11 cellular contexts compared by ENCODE assay signal in the genomic region with DNA sequence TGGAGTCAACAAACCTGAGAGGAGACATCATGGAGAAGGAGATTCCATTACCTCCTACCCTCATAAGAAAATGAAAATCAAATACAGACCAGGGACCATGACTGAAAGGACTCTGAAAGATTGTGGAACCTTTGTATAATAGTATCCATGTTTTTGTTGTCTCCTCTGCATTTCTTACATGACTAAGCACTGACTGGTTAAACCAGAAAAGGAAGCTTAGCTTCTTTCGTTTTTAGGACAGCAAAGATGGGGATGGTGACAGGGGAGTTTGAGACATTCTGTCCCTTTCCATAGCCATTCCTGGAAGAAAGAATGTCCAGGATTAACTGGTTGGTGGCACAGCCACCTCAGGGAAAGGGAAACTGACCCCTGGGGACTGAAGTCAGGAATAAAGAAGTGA. TPM values are rescaled to one million over a fixed set of nuclear protein-coding genes. Genes with fewer than 3 reads are reported as not detected.
DNase-seq lines count a peak whose midpoint lies in the region; ATAC-seq and TF ChIP-seq lines count a peak whose summit lies in the region.
"Had no signal": no experiment of that assay in that cellular context is flagged by ENCODE, and none has a peak within 500 bp of the region (broad histone marks: within the 10 kb centered on the region; RNA-seq: fewer than 3 reads in every experiment).

No MANE protein-coding gene starts in this region.

- H3K27ac Mint-ChIP-seq in HFFc6 = peak overlapping the region; percentile 96
- H3K27ac Mint-ChIP-seq in activated CD8-positive, alpha-beta T cell treated with anti-CD3 and anti-CD28 coated beads, Interleukin-2, amount 10 ng/mL, durations not matched to agents 7 days and 5 days = no peak overlapping the region
- H3K27ac Mint-ChIP-seq: activated CD4-positive, alpha-beta memory T cell treated with anti-CD3 and anti-CD28 coated beads for 36 hours had no signal

- TF ChIP-seq POLR2A in testis (IDR thresholded peaks at IDR 0.05) = no peak

- 45 to 65% methylated on average over 1 of the region's 1 CpG for whole genome bisulfite sequencing in testis, 2 donors

- H3K9me3 ChIP-seq in SJSA1 (replicated peaks) = no peaks in the 10 kb centered on the region
- no peaks in the 10 kb centered on the region for H3K9me3 ChIP-seq in thoracic aorta
- no peaks in the 10 kb centered on the region for H3K9me3 ChIP-seq in testis

- H3K27me3 Mint-ChIP-seq in HFFc6 (ENCODE audit: insufficient read depth) = no peaks in the 10 kb centered on the region; the same call in 1 of the 2 replicates
- peaks cover 1% of the 10 kb centered on the region for H3K27me3 Mint-ChIP-seq in activated CD8-positive, alpha-beta T cell treated with anti-CD3 and anti-CD28 coated beads, Interleukin-2, amount 10 ng/mL, durations not matched to agents 7 days and 5 days (ENCODE audit: low read depth)
- H3K27me3 Mint-ChIP-seq: activated CD4-positive, alpha-beta memory T cell treated with anti-CD3 and anti-CD28 coated beads for 36 hours had no signal

- intact Hi-C loops in testis (cut with DNase I; ENCODE audit: low total_unique reads) = no loop called here

- in situ Hi-C loops in GM13976 (cut with MboI; ENCODE audit: low sequenced_read_pairs, unreplicated experiment) = no loop called here

- H3K27me3 ChIP-seq in SJSA1 (replicated peaks) = no peaks in the 10 kb centered on the region
- H3K27me3 ChIP-seq in foreskin keratinocyte = no peaks in the 10 kb centered on the region
- H3K27me3 ChIP-seq in thoracic aorta (replicated peaks; ENCODE audit: insufficient read depth) = no peaks in the 10 kb centered on the region
- no peaks in the 10 kb centered on the region for H3K27me3 ChIP-seq in testis

- ATAC-seq in foreskin keratinocyte (peak; percentile 88), thoracic aorta (ENCODE audit: insufficient number of reproducible peaks, low FRiP score, low read depth) (no peak), GM19455 (IDR thresholded peaks at IDR 0.05; ENCODE audit: unreplicated experiment) (no peak)
- no peak for ATAC-seq in activated CD8-positive, alpha-beta T cell treated with anti-CD3 and anti-CD28 coated beads, Interleukin-2, amount 10 ng/mL, durations not matched to agents 7 days and 5 days

- H3K9me3 Mint-ChIP-seq in HFFc6 = no peaks in the 10 kb centered on the region
- H3K9me3 Mint-ChIP-seq in activated CD8-positive, alpha-beta T cell treated with anti-CD3 and anti-CD28 coated beads, Interleukin-2, amount 10 ng/mL, durations not matched to agents 7 days and 5 days (ENCODE audit: insufficient read depth) = no peaks in the 10 kb centered on the region
- H3K9me3 Mint-ChIP-seq: activated CD4-positive, alpha-beta memory T cell treated with anti-CD3 and anti-CD28 coated beads for 36 hours had no signal

- peak; percentile 45 for DNase-seq in HFFc6
- DNase-seq in SJSA1 (ENCODE audit: low read depth in 1 of 2, low spot score in 2 of 2) = peak in 1 of 2 experiments; percentile 53
- peak; percentile 8 to 51 for DNase-seq in foreskin keratinocyte
- DNase-seq in thoracic aorta (ENCODE audit: low spot score) = no peak
- DNase-seq in testis = no peak
- DNase-seq in activated CD8-positive, alpha-beta T cell treated with anti-CD3 and anti-CD28 coated beads, Interleukin-2, amount 10 ng/mL, durations not matched to agents 7 days and 5 days = no peak
- no peak for DNase-seq in GM13976 (ENCODE audit: low spot score)
- DNase-seq: activated CD4-positive, alpha-beta memory T cell treated with anti-CD3 and anti-CD28 coated beads for 36 hours; amniotic stem cell; glutamatergic neuron had no signal

- H3K27ac ChIP-seq in SJSA1 (peak overlapping the region; percentile 67), foreskin keratinocyte (no peak overlapping the region), thoracic aorta (peak overlapping the region; percentile 74 to 76), testis (no peak overlapping the region)

- H3K4me1 ChIP-seq in SJSA1 (replicated peaks) = peaks cover 69% of the 10 kb centered on the region
- H3K4me1 ChIP-seq in foreskin keratinocyte = peaks cover 10% of the 10 kb centered on the region
- peaks cover 67 to 100% of the 10 kb centered on the region in 2 donors for H3K4me1 ChIP-seq in thoracic aorta (ENCODE audit: control insufficient read depth in 1 of 2, low read depth in 2 of 2)
- no peaks in the 10 kb centered on the region for H3K4me1 ChIP-seq in testis

- peaks cover 18% of the 10 kb centered on the region for H3K36me3 Mint-ChIP-seq in HFFc6 (ENCODE audit: low read depth)
- peaks cover 17% of the 10 kb centered on the region for H3K36me3 Mint-ChIP-seq in activated CD8-positive, alpha-beta T cell treated with anti-CD3 and anti-CD28 coated beads, Interleukin-2, amount 10 ng/mL, durations not matched to agents 7 days and 5 days (ENCODE audit: low read depth)

- POLR2A ChIA-PET in activated CD8-positive, alpha-beta T cell treated with anti-CD3 and anti-CD28 coated beads, Interleukin-2, amount 10 ng/mL, durations not matched to agents 7 days and 5 days (lab: Charles Lee) = no interaction called here

- CTCF ChIA-PET in activated CD8-positive, alpha-beta T cell treated with anti-CD3 and anti-CD28 coated beads, Interleukin-2, amount 10 ng/mL, durations not matched to agents 7 days and 5 days (lab: Charles Lee) = interaction anchor here (0.7 to 1.5 kb wide), 3 partner anchors 10 to 99 kb away, joined by 3 to 4 read pairs (median 3); no protein-coding TSS in a partner anchor

- H3K4me3 ChIP-seq in SJSA1 (no peak overlapping the region), thoracic aorta (peak overlapping the region; percentile 26), testis (no peak overlapping the region)

- no peak for TF ChIP-seq CTCF in HFFc6 (IDR thresholded peaks at IDR 0.05)
- no peak for TF ChIP-seq CTCF in foreskin keratinocyte (conservative IDR thresholded peaks at IDR 0.05)
- TF ChIP-seq CTCF in thoracic aorta (IDR thresholded peaks at IDR 0.05) = no peak
- TF ChIP-seq CTCF in testis (IDR thresholded peaks at IDR 0.05) = no peak
- TF ChIP-seq CTCF in GM13976 (IDR thresholded peaks at IDR 0.05; ENCODE audit: borderline replicate concordance, control extremely low read depth, extremely low read depth, insufficient read depth, missing control alignments) = no peak

- peaks cover 6% of the 10 kb centered on the region for H3K36me3 ChIP-seq in SJSA1
- H3K36me3 ChIP-seq in thoracic aorta = no peaks in the 10 kb centered on the region
- H3K36me3 ChIP-seq in testis (ENCODE audit: low read depth, missing control alignments) = no peaks in the 10 kb centered on the region

- peak overlapping the region; percentile 79 for H3K4me3 Mint-ChIP-seq in HFFc6
- H3K4me3 Mint-ChIP-seq in activated CD8-positive, alpha-beta T cell treated with anti-CD3 and anti-CD28 coated beads, Interleukin-2, amount 10 ng/mL, durations not matched to agents 7 days and 5 days = no peak overlapping the region
- H3K4me3 Mint-ChIP-seq: activated CD4-positive, alpha-beta memory T cell treated with anti-CD3 and anti-CD28 coated beads for 36 hours had no signal

- H3K4me1 Mint-ChIP-seq in HFFc6 (ENCODE audit: low read depth) = peaks cover 100% of the 10 kb centered on the region
- peaks cover 22% of the 10 kb centered on the region for H3K4me1 Mint-ChIP-seq in activated CD8-positive, alpha-beta T cell treated with anti-CD3 and anti-CD28 coated beads, Interleukin-2, amount 10 ng/mL, durations not matched to agents 7 days and 5 days (ENCODE audit: low read depth)

RNA-seq across cellular contexts. Expression of gene ITGA1, which starts 22.2 kb away (rescaled TPM):
- 100 to 1,000 TPM in 1 of 6 experiments, 10 to 100 TPM in 5; 46.9 to 101 (median 83.9) TPM for total RNA-seq in HFFc6 (2021; fragmentation: NEBNext Ultra II Directional; extraction: Animal tissue kit (Norgen Biotek cat#: 25700))
- 27.4 and 27.5 TPM in 2 replicates for total RNA-seq in SJSA1 (2014; rRNA removed; shearing (Covaris generic))
- total RNA-seq in foreskin keratinocyte (2.5 and 7.6 TPM in 2 replicates), thoracic aorta (100 to 1,000 TPM; 125 to 169 TPM), testis (1 to 10 TPM; 7.3 to 8.1 TPM)
- polyA plus RNA-seq in foreskin keratinocyte (0.36 and 0.84 TPM in 2 replicates), testis (ENCODE audit: insufficient read depth, low read depth, low replicate concordance) (7.5 TPM)
- 10 to 100 TPM; 18.0 to 19.2 TPM for total RNA-seq in activated CD8-positive, alpha-beta T cell treated with anti-CD3 and anti-CD28 coated beads, Interleukin-2, amount 10 ng/mL, durations not matched to agents 7 days and 5 days

RNA-seq across cellular contexts. Expression of gene PELO, which starts 22.2 kb away (rescaled TPM):
- 10 to 100 TPM; 52.6 to 77.2 (median 72.8) TPM for total RNA-seq in HFFc6 (2021; fragmentation: NEBNext Ultra II Directional; extraction: Animal tissue kit (Norgen Biotek cat#: 25700))
- 12.8 and 20.9 TPM in 2 replicates for total RNA-seq in SJSA1 (2014; rRNA removed; shearing (Covaris generic))
- 16.2 and 17.1 TPM in 2 replicates for total RNA-seq in foreskin keratinocyte
- 21.4 and 22.3 TPM in 2 replicates for polyA plus RNA-seq in foreskin keratinocyte
- total RNA-seq in thoracic aorta = 10 to 100 TPM; 28.8 to 44.7 TPM
- total RNA-seq in testis = 1 to 10 TPM; 9.0 to 9.4 TPM
- polyA plus RNA-seq in testis (ENCODE audit: insufficient read depth, low read depth, low replicate concordance) = 10.6 TPM
- total RNA-seq in activated CD8-positive, alpha-beta T cell treated with anti-CD3 and anti-CD28 coated beads, Interleukin-2, amount 10 ng/mL, durations not matched to agents 7 days and 5 days = 10 to 100 TPM; 22.9 to 25.7 TPM

Comparison
In these comparisons a context has a peak if more than half of its experiments do, and no peak if none do; other contexts are left out.
1. DNase-seq: peak in HFFc6 (single experiment) and foreskin keratinocyte (2 of 2); none in thoracic aorta (single experiment), testis (single experiment), activated CD8-positive, alpha-beta T cell treated with anti-CD3 and anti-CD28 coated beads, Interleukin-2, amount 10 ng/mL, durations not matched to agents 7 days and 5 days (single experiment) and GM13976 (single experiment).
2. H3K27ac ChIP-seq: peak in SJSA1 (single experiment) and thoracic aorta (2 of 2); none in foreskin keratinocyte (single experiment) and testis (0 of 2).